29 cellular contexts compared by ENCODE assay signal in the genomic region with DNA sequence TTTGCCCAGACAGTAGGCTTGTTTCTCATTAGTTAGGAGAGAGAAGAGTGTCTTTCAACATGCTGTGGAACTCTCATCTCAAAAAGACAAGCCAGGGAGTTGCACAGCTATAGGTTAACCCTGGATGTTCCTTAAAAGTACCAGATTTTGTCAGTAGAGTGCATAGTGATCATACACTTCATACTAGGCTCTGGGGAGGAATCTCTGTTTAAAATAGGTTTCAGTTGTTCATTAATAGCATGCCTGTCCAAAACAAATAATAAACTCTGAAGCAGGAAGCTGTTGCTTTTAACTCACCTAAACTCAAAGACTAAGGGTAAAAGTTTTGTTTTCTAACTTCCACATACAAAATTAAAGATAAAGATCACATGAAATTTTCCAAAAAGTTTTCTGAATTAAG.
"Had no signal": no experiment of that assay in that cellular context is flagged by ENCODE, and none has a peak within 500 bp of the region (broad histone marks: within the 10 kb centered on the region; RNA-seq: fewer than 3 reads in every experiment).

No MANE protein-coding gene starts in this region.

- H3K36me3 ChIP-seq: ascending aorta, esophagus muscularis mucosa had no signal

- DNase-seq: activated CD4-positive, alpha-beta memory T cell treated with anti-CD3 and anti-CD28 coated beads for 36 hours; activated CD4-positive, alpha-beta T cell treated with anti-CD3 and anti-CD28 coated beads for 36 hours; activated CD4-positive, alpha-beta T cell treated with anti-CD3 and anti-CD28 coated beads, Interleukin-2, amount 10 ng/mL, durations not matched to agents 24 days and 14 days; activated CD4-positive, CD25-positive, alpha-beta regulatory T cell; activated CD4-positive, CD25-positive, alpha-beta regulatory T cell treated with anti-CD3 and anti-CD28 coated beads, Interleukin-2, amount 50 U/mL, for 72 hours; activated CD8-positive, alpha-beta memory T cell treated with anti-CD3 and anti-CD28 coated beads, Interleukin-2, amount 10 ng/mL, durations not matched to agents 7 days and 5 days; activated CD8-positive, alpha-beta memory T cell treated with anti-CD3 and anti-CD28 coated beads, Interleukin-2, amount 50 U/mL, for 4 hours; activated CD8-positive, alpha-beta T cell treated with anti-CD3 and anti-CD28 coated beads, Interleukin-2, amount 10 ng/mL, durations not matched to agents 7 days and 5 days; activated gamma-delta T cell; activated naive CD4-positive, alpha-beta T cell; activated naive CD4-positive, alpha-beta T cell treated with anti-CD3 and anti-CD28 coated beads, Interleukin-2, amount 10 ng/mL, durations not matched to agents 7 days and 5 days; activated naive CD8-positive, alpha-beta T cell treated with anti-CD3 and anti-CD28 coated beads, Interleukin-2, amount 10 ng/mL, durations not matched to agents 7 days and 5 days; activated T-cell treated with anti-CD3 and anti-CD28 coated beads, Interleukin-2, amount 50 U/mL, for 24 hours; activated T-cell treated with anti-CD3 and anti-CD28 coated beads, Interleukin-2, amount 50 U/mL, for 72 hours; caudate nucleus; cortex of kidney; dermis blood vessel endothelial cell; effector CD4-positive, alpha-beta T cell; effector memory CD8-positive, alpha-beta T cell; erythroblast; head of caudate nucleus; T-helper 1 cell; T-helper 17 cell; T1000 had no signal

- ATAC-seq: activated CD4-positive, alpha-beta T cell treated with anti-CD3 and anti-CD28 coated beads for 36 hours; activated CD8-positive, alpha-beta memory T cell treated with anti-CD3 and anti-CD28 coated beads, Interleukin-2, amount 10 ng/mL, durations not matched to agents 7 days and 5 days; activated CD8-positive, alpha-beta T cell treated with anti-CD3 and anti-CD28 coated beads, Interleukin-2, amount 10 ng/mL, durations not matched to agents 7 days and 5 days; activated naive CD4-positive, alpha-beta T cell treated with anti-CD3 and anti-CD28 coated beads, Interleukin-2, amount 50 U/mL, for 72 hours; activated T-cell treated with anti-CD3 and anti-CD28 coated beads, Interleukin-2, amount 50 U/mL, for 72 hours; effector memory CD8-positive, alpha-beta T cell; T-helper 17 cell had no signal

- H3K4me1 ChIP-seq: ascending aorta, esophagus muscularis mucosa had no signal

- FAIRE-seq: colon had no signal

- H3K27me3 Mint-ChIP-seq: activated CD4-positive, alpha-beta memory T cell treated with anti-CD3 and anti-CD28 coated beads for 36 hours; activated CD4-positive, alpha-beta T cell treated with anti-CD3 and anti-CD28 coated beads for 36 hours; activated CD4-positive, alpha-beta T cell treated with anti-CD3 and anti-CD28 coated beads, Interleukin-2, amount 10 ng/mL, durations not matched to agents 24 days and 14 days; activated CD8-positive, alpha-beta memory T cell treated with anti-CD3 and anti-CD28 coated beads, Interleukin-2, amount 10 ng/mL, durations not matched to agents 7 days and 5 days; activated naive CD4-positive, alpha-beta T cell treated with anti-CD3 and anti-CD28 coated beads, Interleukin-2, amount 10 ng/mL, durations not matched to agents 7 days and 5 days; activated naive CD8-positive, alpha-beta T cell treated with anti-CD3 and anti-CD28 coated beads, Interleukin-2, amount 10 ng/mL, durations not matched to agents 7 days and 5 days; activated T-cell treated with anti-CD3 and anti-CD28 coated beads, Interleukin-2, amount 50 U/mL, for 24 hours; effector memory CD8-positive, alpha-beta T cell; T-helper 17 cell had no signal

- H3K27ac Mint-ChIP-seq: activated CD4-positive, alpha-beta memory T cell treated with anti-CD3 and anti-CD28 coated beads for 36 hours; activated CD4-positive, alpha-beta T cell treated with anti-CD3 and anti-CD28 coated beads for 36 hours; activated CD4-positive, alpha-beta T cell treated with anti-CD3 and anti-CD28 coated beads, Interleukin-2, amount 10 ng/mL, durations not matched to agents 24 days and 14 days; activated CD8-positive, alpha-beta memory T cell treated with anti-CD3 and anti-CD28 coated beads, Interleukin-2, amount 10 ng/mL, durations not matched to agents 7 days and 5 days; activated CD8-positive, alpha-beta T cell treated with anti-CD3 and anti-CD28 coated beads, Interleukin-2, amount 10 ng/mL, durations not matched to agents 7 days and 5 days; activated naive CD4-positive, alpha-beta T cell treated with anti-CD3 and anti-CD28 coated beads, Interleukin-2, amount 10 ng/mL, durations not matched to agents 7 days and 5 days; activated naive CD4-positive, alpha-beta T cell treated with anti-CD3 and anti-CD28 coated beads, Interleukin-2, amount 50 U/mL, for 72 hours; activated naive CD8-positive, alpha-beta T cell treated with anti-CD3 and anti-CD28 coated beads, Interleukin-2, amount 10 ng/mL, durations not matched to agents 7 days and 5 days; activated T-cell treated with anti-CD3 and anti-CD28 coated beads, Interleukin-2, amount 50 U/mL, for 24 hours; activated T-cell treated with anti-CD3 and anti-CD28 coated beads, Interleukin-2, amount 50 U/mL, for 72 hours; effector memory CD8-positive, alpha-beta T cell; T-helper 17 cell; T-helper 2 cell treated with Interferon-gamma antibody and Interleukin-4, amounts not matched to agents 5 μg/mL and 100 μg/mL, for 36 hours had no signal

- H3K27ac ChIP-seq: ascending aorta, esophagus muscularis mucosa had no signal

- H3K27me3 ChIP-seq: ascending aorta, esophagus muscularis mucosa had no signal

- H3K4me3 Mint-ChIP-seq: activated CD4-positive, alpha-beta memory T cell treated with anti-CD3 and anti-CD28 coated beads for 36 hours; activated CD4-positive, alpha-beta T cell treated with anti-CD3 and anti-CD28 coated beads for 36 hours; activated CD4-positive, alpha-beta T cell treated with anti-CD3 and anti-CD28 coated beads, Interleukin-2, amount 10 ng/mL, durations not matched to agents 24 days and 14 days; activated CD8-positive, alpha-beta memory T cell treated with anti-CD3 and anti-CD28 coated beads, Interleukin-2, amount 10 ng/mL, durations not matched to agents 7 days and 5 days; activated CD8-positive, alpha-beta T cell treated with anti-CD3 and anti-CD28 coated beads, Interleukin-2, amount 10 ng/mL, durations not matched to agents 7 days and 5 days; activated naive CD4-positive, alpha-beta T cell treated with anti-CD3 and anti-CD28 coated beads, Interleukin-2, amount 10 ng/mL, durations not matched to agents 7 days and 5 days; activated naive CD8-positive, alpha-beta T cell treated with anti-CD3 and anti-CD28 coated beads, Interleukin-2, amount 10 ng/mL, durations not matched to agents 7 days and 5 days; activated T-cell treated with anti-CD3 and anti-CD28 coated beads, Interleukin-2, amount 50 U/mL, for 24 hours; activated T-cell treated with anti-CD3 and anti-CD28 coated beads, Interleukin-2, amount 50 U/mL, for 72 hours; effector memory CD8-positive, alpha-beta T cell; T-helper 17 cell; T-helper 2 cell treated with Interferon-gamma antibody and Interleukin-4, amounts not matched to agents 5 μg/mL and 100 μg/mL, for 36 hours had no signal

- H3K4me1 Mint-ChIP-seq: activated CD4-positive, alpha-beta T cell treated with anti-CD3 and anti-CD28 coated beads for 36 hours; activated CD4-positive, alpha-beta T cell treated with anti-CD3 and anti-CD28 coated beads, Interleukin-2, amount 10 ng/mL, durations not matched to agents 24 days and 14 days; activated CD8-positive, alpha-beta memory T cell treated with anti-CD3 and anti-CD28 coated beads, Interleukin-2, amount 10 ng/mL, durations not matched to agents 7 days and 5 days; activated naive CD4-positive, alpha-beta T cell treated with anti-CD3 and anti-CD28 coated beads, Interleukin-2, amount 10 ng/mL, durations not matched to agents 7 days and 5 days; activated naive CD8-positive, alpha-beta T cell treated with anti-CD3 and anti-CD28 coated beads, Interleukin-2, amount 10 ng/mL, durations not matched to agents 7 days and 5 days; T-helper 17 cell had no signal

- H3K9me3 ChIP-seq: ascending aorta, esophagus muscularis mucosa had no signal

- H3K9me3 Mint-ChIP-seq: activated CD4-positive, alpha-beta T cell treated with anti-CD3 and anti-CD28 coated beads, Interleukin-2, amount 10 ng/mL, durations not matched to agents 24 days and 14 days; activated naive CD4-positive, alpha-beta T cell treated with anti-CD3 and anti-CD28 coated beads, Interleukin-2, amount 10 ng/mL, durations not matched to agents 7 days and 5 days; activated naive CD8-positive, alpha-beta T cell treated with anti-CD3 and anti-CD28 coated beads, Interleukin-2, amount 10 ng/mL, durations not matched to agents 7 days and 5 days; T-helper 2 cell treated with Interferon-gamma antibody and Interleukin-4, amounts not matched to agents 5 μg/mL and 100 μg/mL, for 36 hours had no signal

- H3K36me3 Mint-ChIP-seq: activated CD4-positive, alpha-beta memory T cell treated with anti-CD3 and anti-CD28 coated beads for 36 hours; activated CD8-positive, alpha-beta memory T cell treated with anti-CD3 and anti-CD28 coated beads, Interleukin-2, amount 10 ng/mL, durations not matched to agents 7 days and 5 days; activated naive CD4-positive, alpha-beta T cell treated with anti-CD3 and anti-CD28 coated beads, Interleukin-2, amount 10 ng/mL, durations not matched to agents 7 days and 5 days; activated naive CD4-positive, alpha-beta T cell treated with anti-CD3 and anti-CD28 coated beads, Interleukin-2, amount 50 U/mL, for 72 hours; activated naive CD8-positive, alpha-beta T cell treated with anti-CD3 and anti-CD28 coated beads, Interleukin-2, amount 10 ng/mL, durations not matched to agents 7 days and 5 days had no signal

- H3K4me3 ChIP-seq: ascending aorta, esophagus muscularis mucosa had no signal
